In genomic region chr3:194323785-194324735, GRCh38 we compare ENCODE assay signal across 8 cellular contexts. TPM values are rescaled to one million over a fixed set of nuclear protein-coding genes. Genes with fewer than 3 reads are reported as not detected.
DNase-seq lines count a peak whose midpoint lies in the region; ATAC-seq, FAIRE-seq and TF ChIP-seq lines count a peak whose summit lies in the region.

No MANE protein-coding gene starts in this region.

- peak; percentile 75 for FAIRE-seq in RCC 7860 (lab: Jason Lieb, UNC)

- H3K36me3 Mint-ChIP-seq in neural progenitor cell, result peaks cover under 1% of the 10 kb centered on the region

- H3K27ac ChIP-seq in A673 (ENCODE audit: low read depth, low read length, poor library complexity, severe bottlenecking) (no peak overlapping the region), neural progenitor cell (no peak overlapping the region)

- peaks cover 5% of the 10 kb centered on the region for H3K27me3 Mint-ChIP-seq in neural progenitor cell (ENCODE audit: insufficient read depth, low read depth)

- no peak overlapping the region for H2AFZ ChIP-seq in neural progenitor cell (replicated peaks)

- TF ChIP-seq CTCF in A673 (conservative IDR thresholded peaks at IDR 0.05; ENCODE audit: low read depth, low read length) (no peak), epithelial cell of proximal tubule (conservative IDR thresholded peaks at IDR 0.05; ENCODE audit: low read depth, low read length) (no peak), neural progenitor cell (IDR thresholded peaks at IDR 0.05) (no peak)

- no peaks in the 10 kb centered on the region for H3K4me1 Mint-ChIP-seq in neural progenitor cell

- H3K9me3 ChIP-seq in A673 (ENCODE audit: low read depth, low read length, poor library complexity, severe bottlenecking) (peaks cover 5% of the 10 kb centered on the region), neural progenitor cell (ENCODE audit: low read depth) (peaks cover 3% of the 10 kb centered on the region)

- DNase-seq in A673 (ENCODE audit: low spot score) (peak; percentile 62), RCC 7860 (ENCODE audit: low spot score) (peak; percentile 81), epithelial cell of proximal tubule (ENCODE audit: low read depth) (no peak), neural progenitor cell (ENCODE audit: low spot score) (peak; percentile 40), COR-L47 (lab: John Stamatoyannopoulos, UW) (no peak), NCI-H526 (lab: John Stamatoyannopoulos, UW) (no peak)

- no peaks in the 10 kb centered on the region for H4K20me1 ChIP-seq in neural progenitor cell (ENCODE audit: low read depth)

- H3K4me3 ChIP-seq in A673 (ENCODE audit: low read depth, low read length, poor library complexity, severe bottlenecking) (no peak overlapping the region), epithelial cell of proximal tubule (ENCODE audit: low read depth, low read length) (peak overlapping the region; percentile 16), neural progenitor cell (no peak overlapping the region)

- no peaks in the 10 kb centered on the region for H3K79me2 ChIP-seq in neural progenitor cell (ENCODE audit: low read depth)

- intact Hi-C loops in A673 (cut with micrococcal nuclease; ENCODE audit: unreplicated experiment), result no loop called here

- no TSS peak for BruUV-seq in A673 (replicated peaks; lab: Mats Ljungman, UMichigan)

- CTCF ChIA-PET in A673 (lab: Charles Lee), result no interaction called here

- H3K27ac Mint-ChIP-seq in neural progenitor cell, result no peak overlapping the region

- H3K36me3 ChIP-seq in A673 (ENCODE audit: insufficient read depth, low read length, poor library complexity, severe bottlenecking), result no peaks in the 10 kb centered on the region
- no peaks in the 10 kb centered on the region for H3K36me3 ChIP-seq in neural progenitor cell

- H3K4me3 Mint-ChIP-seq in neural progenitor cell, result no peak overlapping the region

- H3K4me1 ChIP-seq in A673 (ENCODE audit: insufficient read depth, low read length, poor library complexity, severe bottlenecking), result peaks cover 31% of the 10 kb centered on the region
- H3K4me1 ChIP-seq in neural progenitor cell, result no peaks in the 10 kb centered on the region

- H3K9ac ChIP-seq in neural progenitor cell, result no peak overlapping the region

- H3K9me3 Mint-ChIP-seq in neural progenitor cell, result peaks cover 8% of the 10 kb centered on the region

- POLR2A ChIA-PET in A673 (lab: Charles Lee; ENCODE audit: low non-redundant PET), result interaction anchor here (0.7 kb wide), 1 partner anchor 552 kb away, joined by 4 read pairs; no protein-coding TSS in a partner anchor

- peaks cover 50% of the 10 kb centered on the region for H3F3A ChIP-seq in neural progenitor cell (ENCODE audit: low read depth)

- no peak overlapping the region for H3K4me2 ChIP-seq in neural progenitor cell

- H3K27me3 ChIP-seq in A673 (replicated peaks; ENCODE audit: insufficient read depth, low read depth, low read length, poor library complexity), result no peaks in the 10 kb centered on the region
- no peaks in the 10 kb centered on the region for H3K27me3 ChIP-seq in neural progenitor cell

- peak; percentile 53 for ATAC-seq in GM19468 (IDR thresholded peaks at IDR 0.05; ENCODE audit: extremely low read depth, unreplicated experiment)
- no peak for ATAC-seq in HG02981 (IDR thresholded peaks at IDR 0.05; ENCODE audit: unreplicated experiment)

RNA-seq across cellular contexts. Expression of gene CPN2, which starts 27.1 kb away (rescaled TPM):
- total RNA-seq in A673 (2021), result not detected in 2 replicates
- total RNA-seq in epithelial cell of proximal tubule, result not detected in 2 replicates
- not detected in 2 replicates for total RNA-seq in neural progenitor cell (ENCODE audit: low replicate concordance)

RNA-seq across cellular contexts. Expression of gene LRRC15, which starts 45.5 kb away (rescaled TPM):
- not detected in 2 replicates for total RNA-seq in A673 (2021)
- total RNA-seq in epithelial cell of proximal tubule, result not detected in 2 replicates
- total RNA-seq in neural progenitor cell (ENCODE audit: low replicate concordance), result not detected in 2 replicates

Comparison
In these comparisons a context has a peak if more than half of its experiments do, and no peak if none do; other contexts are left out.
1. DNase-seq: peak in A673 (single experiment), RCC 7860 (single experiment) and neural progenitor cell (single experiment); none in epithelial cell of proximal tubule (single experiment), COR-L47 (single experiment) and NCI-H526 (0 of 2).